ENCODE assay signal across 8 cellular contexts in the genomic region with DNA sequence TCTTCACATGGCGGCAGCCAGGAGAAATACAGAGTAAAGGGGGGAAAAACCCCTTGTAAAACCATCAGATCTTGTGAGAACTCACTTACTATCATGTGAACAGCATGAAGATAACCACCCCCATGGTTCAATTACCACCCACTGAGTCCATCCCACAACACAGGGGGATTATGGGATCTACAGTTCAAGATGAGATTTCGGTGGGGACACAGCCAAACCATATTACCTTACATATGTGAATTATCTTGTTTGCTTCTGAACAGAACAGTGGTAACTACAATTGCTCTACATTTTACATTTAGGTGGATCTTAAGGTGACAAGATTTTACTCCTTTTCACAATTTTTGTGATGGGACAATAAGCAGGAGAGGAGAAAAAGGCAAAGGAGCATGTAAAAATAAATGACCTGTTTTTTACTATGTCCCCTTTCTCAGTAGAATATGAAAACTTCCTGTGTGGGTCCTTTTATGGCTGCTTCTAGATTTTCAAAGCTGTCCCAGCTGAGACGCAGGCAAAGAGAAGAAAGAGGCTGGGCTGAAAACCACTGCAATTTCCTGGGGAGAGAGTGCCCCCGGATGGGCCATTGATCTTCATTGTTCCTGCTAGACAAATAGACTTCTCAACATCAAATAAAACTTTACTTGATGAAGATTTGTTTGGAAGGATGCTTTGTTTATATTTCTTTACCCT. TPM values are rescaled to one million over a fixed set of nuclear protein-coding genes. Genes with fewer than 3 reads are reported as not detected.
DNase-seq lines count a peak whose midpoint lies in the region; ATAC-seq, FAIRE-seq and TF ChIP-seq lines count a peak whose summit lies in the region.

No MANE protein-coding gene starts in this region.

- DNase-seq in AG09309 (ENCODE audit: low read depth) (no peak), KG1 (lab: John Stamatoyannopoulos, UW) (peak; percentile 44), keratinocyte (ENCODE audit: low read depth, low spot score) (no peak), NCI-H2029 (lab: John Stamatoyannopoulos, UW) (no peak), cortex of kidney (lab: John Stamatoyannopoulos, UW) (no peak), NCI-H524 (lab: John Stamatoyannopoulos, UW) (no peak), PC-9 (no peak)
- peak; percentile 26 for DNase-seq in activated T-cell treated with anti-CD3 and anti-CD28 coated beads, Interleukin-2, amount 50 U/mL, for 4 hours

- no peaks in the 10 kb centered on the region for H3K9me2 ChIP-seq in PC-9 (ENCODE audit: insufficient read depth)

- CTCF ChIA-PET in PC-9 (lab: Charles Lee) = no interaction called here

- H4K20me1 ChIP-seq in keratinocyte (ENCODE audit: control insufficient read depth, extremely low read depth, insufficient read depth, low read length) (no peaks in the 10 kb centered on the region), PC-9 (ENCODE audit: insufficient read depth) (no peaks in the 10 kb centered on the region)

- H3K79me2 ChIP-seq in keratinocyte (ENCODE audit: control insufficient read depth, insufficient read depth, low read length) (no peaks in the 10 kb centered on the region), PC-9 (ENCODE audit: low read depth) (no peaks in the 10 kb centered on the region)

- no peak overlapping the region for H3K9ac ChIP-seq in keratinocyte (ENCODE audit: control insufficient read depth, extremely low read depth, insufficient read depth, low read length)

- H3K4me3 ChIP-seq in AG09309 (ENCODE audit: control insufficient read depth, low read depth, low read length) (no peak overlapping the region), keratinocyte (ENCODE audit: control insufficient read depth in 2 of 3, extremely low read depth in 1 of 3, insufficient read depth in 2 of 3, low read depth in 1 of 3, low read length in 3 of 3) (no peak overlapping the region), PC-9 (no peak overlapping the region)

- H3K4me1 Mint-ChIP-seq in activated T-cell treated with anti-CD3 and anti-CD28 coated beads, Interleukin-2, amount 50 U/mL, for 4 hours (ENCODE audit: low read depth) = peaks cover 21% of the 10 kb centered on the region

- FAIRE-seq in keratinocyte (lab: Jason Lieb, UNC) = peak; percentile 62

- H3K4me3 Mint-ChIP-seq in activated T-cell treated with anti-CD3 and anti-CD28 coated beads, Interleukin-2, amount 50 U/mL, for 4 hours = no peak overlapping the region

- peak; percentile 21 for TF ChIP-seq CTCF in AG09309 (IDR thresholded peaks at IDR 0.05; ENCODE audit: control insufficient read depth, insufficient read depth, low read depth, low read length, missing control alignments)
- peak in 1 of 3 experiments; percentile 32 for TF ChIP-seq CTCF in keratinocyte (optimal IDR thresholded peaks at IDR 0.05 in 1 of 3, IDR thresholded peaks at IDR 0.05 in 1 of 3, conservative IDR thresholded peaks at IDR 0.05 in 1 of 3; ENCODE audit: extremely low read depth in 1 of 3, insufficient read depth in 2 of 3, low read length in 3 of 3)
- TF ChIP-seq CTCF in PC-9 (conservative IDR thresholded peaks at IDR 0.05) = no peak

- no peak overlapping the region for H3K4me2 ChIP-seq in keratinocyte (ENCODE audit: control insufficient read depth, extremely low read depth, insufficient read depth, low read depth, low read length)
- H3K4me2 ChIP-seq in PC-9 = no peak overlapping the region

- H3K27ac ChIP-seq in keratinocyte (ENCODE audit: control insufficient read depth, insufficient read depth, low read length) (no peak overlapping the region), PC-9 (no peak overlapping the region)

- H3F3A ChIP-seq in PC-9 (ENCODE audit: insufficient read depth, low read depth) = no peaks in the 10 kb centered on the region

- H3K36me3 ChIP-seq in keratinocyte (ENCODE audit: control insufficient read depth in 2 of 2, extremely low read depth in 1 of 2, insufficient read depth in 2 of 2, low read length in 2 of 2) = no peaks in the 10 kb centered on the region
- H3K36me3 ChIP-seq in PC-9 (ENCODE audit: low read depth) = no peaks in the 10 kb centered on the region

- dilution Hi-C loops in keratinocyte (cut with MboI; ENCODE audit: extremely low pct_ligation_motif_present, low sequenced_read_pairs) = no loop called here

- BruUV-seq in PC-9 (replicated peaks; lab: Mats Ljungman, UMichigan) = no TSS peak

- peaks cover 4% of the 10 kb centered on the region for H3K27me3 ChIP-seq in keratinocyte (ENCODE audit: control insufficient read depth, extremely low read depth, insufficient read depth, low read length)
- H3K27me3 ChIP-seq in PC-9 (ENCODE audit: insufficient read depth, low read depth) = no peaks in the 10 kb centered on the region

- H3K9me3 Mint-ChIP-seq in activated T-cell treated with anti-CD3 and anti-CD28 coated beads, Interleukin-2, amount 50 U/mL, for 4 hours = peaks cover 10% of the 10 kb centered on the region

- intact Hi-C loops in PC-9 (cut with micrococcal nuclease; ENCODE audit: unreplicated experiment) = no loop called here

- H3K9me3 ChIP-seq in keratinocyte (ENCODE audit: control insufficient read depth, low read depth, low read length) = no peaks in the 10 kb centered on the region
- no peaks in the 10 kb centered on the region for H3K9me3 ChIP-seq in PC-9 (ENCODE audit: insufficient read depth, low read depth)

- no peak overlapping the region for H2AFZ ChIP-seq in keratinocyte (ENCODE audit: control insufficient read depth, low read length)
- H2AFZ ChIP-seq in PC-9 = no peak overlapping the region

- H3K36me3 Mint-ChIP-seq in activated T-cell treated with anti-CD3 and anti-CD28 coated beads, Interleukin-2, amount 50 U/mL, for 4 hours (ENCODE audit: insufficient read depth) = peaks cover 2% of the 10 kb centered on the region

- peak in 1 of 2 donors; percentile 61 for ATAC-seq in activated T-cell treated with anti-CD3 and anti-CD28 coated beads, Interleukin-2, amount 50 U/mL, for 4 hours

- POLR2A ChIA-PET in PC-9 (lab: Charles Lee; ENCODE audit: unreplicated experiment) = no interaction called here

- H3K9me1 ChIP-seq in keratinocyte (ENCODE audit: control insufficient read depth, extremely low read depth, insufficient read depth, low read length) = no peaks in the 10 kb centered on the region

- no peaks in the 10 kb centered on the region for H3K4me1 ChIP-seq in keratinocyte (ENCODE audit: control insufficient read depth, extremely low read depth, insufficient read depth, low read length)
- no peaks in the 10 kb centered on the region for H3K4me1 ChIP-seq in PC-9 (replicated peaks; ENCODE audit: insufficient read depth)

- H3K27me3 Mint-ChIP-seq in activated T-cell treated with anti-CD3 and anti-CD28 coated beads, Interleukin-2, amount 50 U/mL, for 4 hours (ENCODE audit: low read depth) = no peaks in the 10 kb centered on the region

RNA-seq across cellular contexts. Expression of a gene that starts 45.9 kb away (rescaled TPM):
- 10 to 100 TPM; 43.2 to 53.2 (median 49.7) TPM for total RNA-seq in activated T-cell treated with anti-CD3 and anti-CD28 coated beads, Interleukin-2, amount 50 U/mL, for 4 hours
- polyA plus RNA-seq in keratinocyte = 27.5 to 45.0 TPM (median 31.8 TPM) in 3 replicates
- polyA plus RNA-seq in keratinocyte (2011; ENCODE audit: low read depth) = 60.8 TPM
- 16.7 and 29.5 TPM in 2 replicates for polyA plus RNA-seq in keratinocyte (2011; cell fraction: cytosol; rRNA removed)
- 29.5 and 39.1 TPM in 2 replicates for polyA plus RNA-seq in keratinocyte (2011; cell fraction: nucleus; rRNA removed)
- polyA plus RNA-seq in keratinocyte (2012; ENCODE audit: low replicate concordance) = 29.4 and 51.5 TPM in 2 replicates
- polyA minus RNA-seq in keratinocyte = 10.8 to 23.8 TPM (median 16.1 TPM) in 3 replicates
- 15.0 TPM for polyA minus RNA-seq in keratinocyte (2011; cell fraction: cytosol; rRNA and poly(A)+ RNA removed)
- 13.1 and 21.7 TPM in 2 replicates for polyA minus RNA-seq in keratinocyte (2011; cell fraction: nucleus; rRNA and poly(A)+ RNA removed)
- total RNA-seq in PC-9 (2021) = 27.3 and 32.5 TPM in 2 replicates

Comparison
In these comparisons a context has a peak if more than half of its experiments do, and no peak if none do; other contexts are left out.
1. DNase-seq: peak in KG1 (single experiment) and activated T-cell treated with anti-CD3 and anti-CD28 coated beads, Interleukin-2, amount 50 U/mL, for 4 hours (single experiment); none in AG09309 (single experiment), keratinocyte (single experiment), NCI-H2029 (single experiment), cortex of kidney (single experiment), NCI-H524 (0 of 2) and PC-9 (0 of 2).